In the genomic region with DNA sequence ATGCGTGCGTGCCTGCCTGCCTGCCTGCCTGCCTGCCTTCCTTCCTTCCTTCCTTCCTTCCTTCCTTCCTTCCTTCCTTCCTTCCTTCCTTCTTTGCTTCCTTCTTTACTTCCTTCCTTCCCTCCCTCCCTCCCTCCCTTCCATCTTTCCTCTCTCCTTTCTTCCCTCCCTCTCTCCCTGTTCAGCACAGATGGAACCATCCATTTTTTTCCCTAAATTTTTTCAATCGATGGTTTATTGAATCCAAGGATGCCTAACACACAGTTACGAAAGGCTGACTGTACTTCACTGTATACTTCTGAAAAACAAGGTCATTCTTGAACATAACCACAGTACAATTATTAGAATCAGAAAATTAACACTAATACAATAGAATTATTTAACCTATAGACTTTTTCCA, we compare ENCODE assay signal across 3 cellular contexts.
"Had no signal": no experiment of that assay in that cellular context is flagged by ENCODE, and none has a peak within 500 bp of the region (broad histone marks: within the 10 kb centered on the region; RNA-seq: fewer than 3 reads in every experiment).

No MANE protein-coding gene starts in this region.

- H3K4me3 ChIP-seq: GM12878 had no signal

- DNase-seq: GDM1, GF-D8 had no signal
